In genomic region chr1:41664861-41665640, GRCh38 we compare ENCODE assay signal across 9 cellular contexts.
DNase-seq lines count a peak whose midpoint lies in the region; ATAC-seq and TF ChIP-seq lines count a peak whose summit lies in the region.
"Had no signal": no experiment of that assay in that cellular context is flagged by ENCODE, and none has a peak within 500 bp of the region (broad histone marks: within the 10 kb centered on the region; RNA-seq: fewer than 3 reads in every experiment).

No MANE protein-coding gene starts in this region.

- H3K27ac ChIP-seq in epithelial cell of prostate (no peak overlapping the region), psoas muscle (peak overlapping the region; percentile 55)

- no peak for TF ChIP-seq CTCF in psoas muscle (IDR thresholded peaks at IDR 0.05)

- H3K27me3 ChIP-seq in psoas muscle (ENCODE audit: insufficient read depth in 3 of 3, low read length in 2 of 3) = no peaks in the 10 kb centered on the region

- H3K36me3 ChIP-seq in psoas muscle (ENCODE audit: insufficient read depth in 1 of 2, low read depth in 1 of 2) = no peaks in the 10 kb centered on the region

- ATAC-seq in psoas muscle (peak; percentile 57 to 69 (median 62)), GM21786 (IDR thresholded peaks at IDR 0.05; ENCODE audit: unreplicated experiment) (no peak), GM21576 (IDR thresholded peaks at IDR 0.05; ENCODE audit: unreplicated experiment) (no peak)
- ATAC-seq: esophagus mucosa had no signal

- no peak overlapping the region for H3K4me3 ChIP-seq in psoas muscle

- intact Hi-C loops in psoas muscle (cut with DNase I) = loop anchor here in 1 of 2 donors (5.0 kb wide), 1 partner anchor 112 kb away; no protein-coding TSS in a partner anchor

- 70 to 74% (median 73%) methylated on average over 4 of the region's 4 CpGs for WGBS in psoas muscle, 3 donors

- DNase-seq in GM03348 (ENCODE audit: low spot score) (peak; percentile 65), NCI-H82 (lab: John Stamatoyannopoulos, UW) (peak; percentile 97), epithelial cell of prostate (ENCODE audit: low read depth, low spot score) (peak; percentile 18), psoas muscle (no peak)
- DNase-seq in stimulated activated CD4-positive, alpha-beta T cell treated with anti-CD3 and anti-CD28 coated beads, Interleukin-4, amount 100 ng/mL, for 4 hours = no peak
- DNase-seq: KG1 had no signal

- H3K9me3 ChIP-seq in psoas muscle = no peaks in the 10 kb centered on the region

- H3K4me1 ChIP-seq in psoas muscle = peaks cover 17% of the 10 kb centered on the region

Comparison
In these comparisons a context has a peak if more than half of its experiments do, and no peak if none do; other contexts are left out.
1. DNase-seq: peak in GM03348 (single experiment), NCI-H82 (single experiment) and epithelial cell of prostate (single experiment); none in psoas muscle (0 of 2) and stimulated activated CD4-positive, alpha-beta T cell treated with anti-CD3 and anti-CD28 coated beads, Interleukin-4, amount 100 ng/mL, for 4 hours (0 of 2).
2. ATAC-seq: peak in psoas muscle (4 of 4); none in GM21786 (single experiment) and GM21576 (single experiment).